13 cellular contexts compared by ENCODE assay signal in genomic region chr13:41315466-41316047, GRCh38. TPM values are rescaled to one million over a fixed set of nuclear protein-coding genes. Genes with fewer than 3 reads are reported as not detected.
DNase-seq lines count a peak whose midpoint lies in the region; ATAC-seq and TF ChIP-seq lines count a peak whose summit lies in the region.
"Had no signal": no experiment of that assay in that cellular context is flagged by ENCODE, and none has a peak within 500 bp of the region (broad histone marks: within the 10 kb centered on the region; RNA-seq: fewer than 3 reads in every experiment).

No MANE protein-coding gene starts in this region.

- H3K79me2 ChIP-seq in PC-3 (ENCODE audit: low read length), result peaks cover 95% of the 10 kb centered on the region

- TF ChIP-seq POLR2A in esophagus muscularis mucosa (IDR thresholded peaks at IDR 0.05; ENCODE audit: low read depth), result no peak

- H3F3A ChIP-seq in PC-3 (ENCODE audit: low read length, unreplicated experiment), result no peaks in the 10 kb centered on the region

- H3K36me3 ChIP-seq in PC-3 (ENCODE audit: low read depth, low read length) (no peaks in the 10 kb centered on the region), esophagus muscularis mucosa (peaks cover 0 to 3% (median under 1%) of the 10 kb centered on the region in 4 donors)

- H3K27ac Mint-ChIP-seq in activated CD4-positive, alpha-beta T cell treated with anti-CD3 and anti-CD28 coated beads, Interleukin-2, amount 10 ng/mL, durations not matched to agents 24 days and 14 days, result peak overlapping the region; percentile 65
- H3K27ac Mint-ChIP-seq in central memory CD8-positive, alpha-beta T cell (ENCODE audit: low read depth), result peak overlapping the region; percentile 10
- peak overlapping the region; percentile 3 for H3K27ac Mint-ChIP-seq in osteocyte (ENCODE audit: unreplicated experiment)

- H3K4me3 ChIP-seq in PC-3 (ENCODE audit: low read length) (no peak overlapping the region), esophagus muscularis mucosa (no peak overlapping the region)
- H3K4me3 ChIP-seq: A549 had no signal

- no peaks in the 10 kb centered on the region for H3K9me2 ChIP-seq in PC-3 (replicated peaks; ENCODE audit: low read length)

- CTCF ChIA-PET in PC-3 (lab: Charles Lee), result no interaction called here

- no peaks in the 10 kb centered on the region for H3K27me3 ChIP-seq in PC-3 (ENCODE audit: low read length)
- no peaks in the 10 kb centered on the region for H3K27me3 ChIP-seq in esophagus muscularis mucosa

- peaks cover 20% of the 10 kb centered on the region for H3K36me3 Mint-ChIP-seq in activated CD4-positive, alpha-beta T cell treated with anti-CD3 and anti-CD28 coated beads, Interleukin-2, amount 10 ng/mL, durations not matched to agents 24 days and 14 days (ENCODE audit: low read depth)
- peaks cover 18% of the 10 kb centered on the region for H3K36me3 Mint-ChIP-seq in central memory CD8-positive, alpha-beta T cell (ENCODE audit: insufficient read depth)
- H3K36me3 Mint-ChIP-seq in osteocyte (ENCODE audit: unreplicated experiment), result peaks cover 1% of the 10 kb centered on the region

- H3K27ac ChIP-seq in PC-3 (ENCODE audit: low read length) (no peak overlapping the region), esophagus muscularis mucosa (replicated peaks in 1 of 4) (peak overlapping the region in 1 of 4 donors; percentile 93)
- H3K27ac ChIP-seq: A549 had no signal

- no peak for TF ChIP-seq CTCF in osteocyte (IDR thresholded peaks at IDR 0.05)
- TF ChIP-seq CTCF in PC-3 (conservative IDR thresholded peaks at IDR 0.05; ENCODE audit: low read depth, low read length), result no peak
- TF ChIP-seq CTCF in esophagus muscularis mucosa (IDR thresholded peaks at IDR 0.05), result no peak

- H3K27me3 Mint-ChIP-seq in activated CD4-positive, alpha-beta T cell treated with anti-CD3 and anti-CD28 coated beads, Interleukin-2, amount 10 ng/mL, durations not matched to agents 24 days and 14 days, result no peaks in the 10 kb centered on the region
- no peaks in the 10 kb centered on the region for H3K27me3 Mint-ChIP-seq in central memory CD8-positive, alpha-beta T cell
- H3K27me3 Mint-ChIP-seq in osteocyte (ENCODE audit: unreplicated experiment), result no peaks in the 10 kb centered on the region

- H3K4me2 ChIP-seq in PC-3 (ENCODE audit: low read length), result no peak overlapping the region

- peak overlapping the region; percentile 36 for H3K4me3 Mint-ChIP-seq in activated CD4-positive, alpha-beta T cell treated with anti-CD3 and anti-CD28 coated beads, Interleukin-2, amount 10 ng/mL, durations not matched to agents 24 days and 14 days
- H3K4me3 Mint-ChIP-seq in central memory CD8-positive, alpha-beta T cell, result peak overlapping the region; percentile 48
- no peak overlapping the region for H3K4me3 Mint-ChIP-seq in osteocyte (ENCODE audit: unreplicated experiment)

- no peak for DNase-seq in activated CD4-positive, alpha-beta T cell treated with anti-CD3 and anti-CD28 coated beads, Interleukin-2, amount 10 ng/mL, durations not matched to agents 24 days and 14 days
- DNase-seq in activated CD4-positive, alpha-beta T cell treated with anti-CD3 and anti-CD28 coated beads, Interleukin-2, amount 50 U/mL, for 1 hour, result no peak
- peak; percentile 28 for DNase-seq in NAMALWA (ENCODE audit: low spot score)
- no peak for DNase-seq in central memory CD8-positive, alpha-beta T cell (ENCODE audit: low spot score in 2 of 2)
- no peak for DNase-seq in osteocyte (ENCODE audit: extremely low spot score, unreplicated experiment)
- no peak for DNase-seq in PC-3
- DNase-seq in esophagus muscularis mucosa (ENCODE audit: extremely low spot score), result no peak
- DNase-seq: aorta, islet precursor cell, Karpas-422, NCI-H2171 had no signal

- BruUV-seq in PC-3 (replicated peaks; lab: Mats Ljungman, UMichigan), result no TSS peak

- H3K4me1 ChIP-seq in PC-3 (ENCODE audit: insufficient read depth, low read length) (peaks cover 15% of the 10 kb centered on the region; the same call in 1 of the 2 replicates), esophagus muscularis mucosa (peaks cover 24 to 75% (median 69%) of the 10 kb centered on the region in 4 donors)

- no peak overlapping the region for H2AFZ ChIP-seq in PC-3 (ENCODE audit: low read length)

- peaks cover 19% of the 10 kb centered on the region; the same call in 1 of the 2 replicates for H4K20me1 ChIP-seq in PC-3 (ENCODE audit: low read length)

- H3K4me1 Mint-ChIP-seq in activated CD4-positive, alpha-beta T cell treated with anti-CD3 and anti-CD28 coated beads, Interleukin-2, amount 10 ng/mL, durations not matched to agents 24 days and 14 days, result peaks cover 35% of the 10 kb centered on the region
- peaks cover 32% of the 10 kb centered on the region for H3K4me1 Mint-ChIP-seq in central memory CD8-positive, alpha-beta T cell
- peaks cover 33% of the 10 kb centered on the region for H3K4me1 Mint-ChIP-seq in osteocyte (ENCODE audit: unreplicated experiment)

- H3K9me3 ChIP-seq in PC-3 (ENCODE audit: low read length) (no peaks in the 10 kb centered on the region), esophagus muscularis mucosa (no peaks in the 10 kb centered on the region)
- H3K9me3 ChIP-seq: A549 had no signal

- H3K9ac ChIP-seq in PC-3 (ENCODE audit: low read length), result no peak overlapping the region

- no peak for TF ChIP-seq EP300 in esophagus muscularis mucosa (IDR thresholded peaks at IDR 0.05)

- POLR2A ChIA-PET in PC-3 (lab: Charles Lee; ENCODE audit: unreplicated experiment), result no interaction called here

- intact Hi-C loops in activated CD4-positive, alpha-beta T cell treated with anti-CD3 and anti-CD28 coated beads, Interleukin-2, amount 10 ng/mL, durations not matched to agents 24 days and 14 days (cut with micrococcal nuclease), result loop anchor here (10.0 kb wide), 1 partner anchor 729 kb away; the partner anchor contains the start of gene DGKH
- intact Hi-C loops in PC-3 (cut with micrococcal nuclease) (loop anchor here (10.0 kb wide), 2 partner anchors 181 to 251 kb away; partner anchors contain the start of genes KBTBD6 and WBP4), esophagus muscularis mucosa (cut with DNase I) (no loop called here)

- 96% methylated on average over 5 of the region's 5 CpGs for WGBS in esophagus muscularis mucosa

- H3K9me3 Mint-ChIP-seq in activated CD4-positive, alpha-beta T cell treated with anti-CD3 and anti-CD28 coated beads, Interleukin-2, amount 10 ng/mL, durations not matched to agents 24 days and 14 days, result no peaks in the 10 kb centered on the region
- no peaks in the 10 kb centered on the region for H3K9me3 Mint-ChIP-seq in central memory CD8-positive, alpha-beta T cell
- no peaks in the 10 kb centered on the region for H3K9me3 Mint-ChIP-seq in osteocyte (ENCODE audit: unreplicated experiment)

- ATAC-seq in central memory CD8-positive, alpha-beta T cell (replicated peaks; ENCODE audit: extremely low read depth, poor library complexity, severe bottlenecking), result no peak
- ATAC-seq in PC-3 (no peak), HG02852 (IDR thresholded peaks at IDR 0.05; ENCODE audit: unreplicated experiment) (no peak)
- ATAC-seq: A549 had no signal

RNA-seq across cellular contexts. Expression of gene NAA16, which starts 4.5 kb away (rescaled TPM):
- 30.3 and 31.2 TPM in 2 replicates for total RNA-seq in activated CD4-positive, alpha-beta T cell treated with anti-CD3 and anti-CD28 coated beads, Interleukin-2, amount 10 ng/mL, durations not matched to agents 24 days and 14 days
- total RNA-seq in osteocyte (15.7 and 22.8 TPM in 2 replicates), PC-3 (2014; rRNA removed) (9.8 and 11.3 TPM in 2 replicates), esophagus muscularis mucosa (10 to 100 TPM; 13.8 to 22.0 (median 14.9) TPM)

RNA-seq across cellular contexts. Expression of gene MTRF1, which starts 52.2 kb away (rescaled TPM):
- total RNA-seq in activated CD4-positive, alpha-beta T cell treated with anti-CD3 and anti-CD28 coated beads, Interleukin-2, amount 10 ng/mL, durations not matched to agents 24 days and 14 days, result 20.1 and 20.6 TPM in 2 replicates
- total RNA-seq in osteocyte (9.8 and 12.9 TPM in 2 replicates), PC-3 (2014; rRNA removed) (4.7 and 8.2 TPM in 2 replicates), esophagus muscularis mucosa (10 to 100 TPM in 1 of 4 donors, 1 to 10 TPM in 3; 6.4 to 18.7 (median 8.9) TPM)

Comparison
In these comparisons a context has a peak if more than half of its experiments do, and no peak if none do; other contexts are left out.
1. H3K27ac Mint-ChIP-seq: peak in every context shown above with its lines; median percentile 65 in activated CD4-positive, alpha-beta T cell treated with anti-CD3 and anti-CD28 coated beads, Interleukin-2, amount 10 ng/mL, durations not matched to agents 24 days and 14 days; 10 in central memory CD8-positive, alpha-beta T cell; 3 in osteocyte.